Comparison of ENCODE assay signal across 1 cellular context in the genomic region with DNA sequence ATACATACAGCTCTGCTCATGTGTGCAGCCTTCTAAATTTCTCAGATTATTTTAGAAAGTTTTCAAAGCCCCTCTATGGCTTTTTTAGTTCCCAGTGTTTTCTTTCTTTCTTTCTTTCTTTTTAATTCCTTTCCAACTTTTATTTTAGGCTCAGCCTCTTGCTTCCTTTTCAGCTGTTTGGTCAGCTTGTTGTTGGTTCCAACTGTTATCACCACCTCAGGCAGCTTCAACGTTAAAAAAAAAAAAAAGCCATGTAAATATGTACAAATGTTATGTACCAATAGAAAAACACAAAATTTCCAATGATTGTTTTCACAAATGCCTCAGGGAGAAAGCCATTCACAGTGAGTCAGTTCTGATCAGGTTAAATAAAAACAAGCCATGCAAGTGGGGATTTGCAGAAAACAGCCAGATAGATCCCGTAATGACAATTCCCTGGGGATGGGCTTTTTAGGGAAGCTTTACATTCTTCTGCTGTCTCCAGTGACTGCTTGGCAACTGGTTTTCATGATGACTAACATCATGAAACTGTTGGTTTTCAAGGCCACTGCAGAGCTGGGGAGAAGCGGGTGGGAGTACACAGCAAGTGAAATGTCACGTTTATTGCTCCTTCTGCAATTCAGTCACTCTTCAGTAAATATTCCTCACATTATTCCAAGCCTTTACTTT.
TF ChIP-seq lines count a peak whose summit lies in the region.

No MANE protein-coding gene starts in this region.

TF ChIP-seq in WTC11, 78 proteins besides CTCF, POLR2A, EP300 and RAD21 (continued from another document):
- TF ChIP-seq, protein P1, sequence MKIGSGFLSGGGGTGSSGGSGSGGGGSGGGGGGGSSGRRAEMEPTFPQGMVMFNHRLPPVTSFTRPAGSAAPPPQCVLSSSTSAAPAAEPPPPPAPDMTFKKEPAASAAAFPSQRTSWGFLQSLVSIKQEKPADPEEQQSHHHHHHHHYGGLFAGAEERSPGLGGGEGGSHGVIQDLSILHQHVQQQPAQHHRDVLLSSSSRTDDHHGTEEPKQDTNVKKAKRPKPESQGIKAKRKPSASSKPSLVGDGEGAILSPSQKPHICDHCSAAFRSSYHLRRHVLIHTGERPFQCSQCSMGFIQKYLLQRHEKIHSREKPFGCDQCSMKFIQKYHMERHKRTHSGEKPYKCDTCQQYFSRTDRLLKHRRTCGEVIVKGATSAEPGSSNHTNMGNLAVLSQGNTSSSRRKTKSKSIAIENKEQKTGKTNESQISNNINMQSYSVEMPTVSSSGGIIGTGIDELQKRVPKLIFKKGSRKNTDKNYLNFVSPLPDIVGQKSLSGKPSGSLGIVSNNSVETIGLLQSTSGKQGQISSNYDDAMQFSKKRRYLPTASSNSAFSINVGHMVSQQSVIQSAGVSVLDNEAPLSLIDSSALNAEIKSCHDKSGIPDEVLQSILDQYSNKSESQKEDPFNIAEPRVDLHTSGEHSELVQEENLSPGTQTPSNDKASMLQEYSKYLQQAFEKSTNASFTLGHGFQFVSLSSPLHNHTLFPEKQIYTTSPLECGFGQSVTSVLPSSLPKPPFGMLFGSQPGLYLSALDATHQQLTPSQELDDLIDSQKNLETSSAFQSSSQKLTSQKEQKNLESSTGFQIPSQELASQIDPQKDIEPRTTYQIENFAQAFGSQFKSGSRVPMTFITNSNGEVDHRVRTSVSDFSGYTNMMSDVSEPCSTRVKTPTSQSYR (CRISPR knock-in tag; IDR thresholded peaks at IDR 0.05): no peak
- TF ChIP-seq TEAD4 (CRISPR knock-in tag; IDR thresholded peaks at IDR 0.05) (no peak), ATF1 (CRISPR knock-in tag; IDR thresholded peaks at IDR 0.05) (no peak), JAZF1 (CRISPR knock-in tag; IDR thresholded peaks at IDR 0.05) (no peak)
